In the genomic region with DNA sequence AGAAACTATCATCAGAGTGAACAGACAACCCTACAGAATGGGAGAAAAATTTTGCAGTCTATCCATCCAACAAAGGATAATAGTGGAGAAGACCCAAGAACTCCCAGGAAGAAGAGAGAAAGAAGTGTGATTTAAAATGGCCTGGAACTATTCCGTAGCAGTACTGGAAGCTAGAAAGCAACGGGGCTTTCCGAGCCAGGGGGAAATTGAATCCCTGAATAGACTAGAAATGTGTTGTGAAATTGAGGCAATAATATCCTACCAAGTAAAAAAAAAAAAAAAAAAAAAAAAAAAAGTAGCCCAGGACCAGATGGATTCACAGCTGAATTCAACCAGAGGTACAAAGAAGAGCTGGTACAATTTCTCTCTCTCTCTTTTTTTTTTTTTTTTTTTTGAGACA, we compare ENCODE assay signal across 14 cellular contexts.
"Had no signal": no experiment of that assay in that cellular context is flagged by ENCODE, and none has a peak within 500 bp of the region (broad histone marks: within the 10 kb centered on the region; RNA-seq: fewer than 3 reads in every experiment).

No MANE protein-coding gene starts in this region.

- H3K27ac Mint-ChIP-seq: naive thymus-derived CD8-positive, alpha-beta T cell; type B pancreatic cell had no signal

- H3K27me3 Mint-ChIP-seq: central memory CD8-positive, alpha-beta T cell; type B pancreatic cell had no signal

- ATAC-seq: esophagus mucosa; heart left ventricle; mucosa of descending colon; naive thymus-derived CD8-positive, alpha-beta T cell; right cardiac atrium had no signal

- H3K4me3 ChIP-seq: heart left ventricle, mucosa of descending colon had no signal

- H3K4me1 ChIP-seq: heart left ventricle had no signal

- DNase-seq: cortex of kidney; effector memory CD4-positive, alpha-beta T cell; foreskin fibroblast; heart left ventricle; hippocampal formation; mucosa of descending colon; naive thymus-derived CD8-positive, alpha-beta T cell; right cardiac atrium; small intestine; stimulated activated CD4-positive, alpha-beta T cell treated with anti-CD3 and anti-CD28 coated beads, Interleukin-12 subunit alpha, Interleukin-12 subunit beta, amount 100 ng/mL, for 4 hours; stimulated activated naive CD4-positive, alpha-beta T cell treated with Interleukin-2 at 50 U/mL for 16 hours had no signal

- H3K4me1 Mint-ChIP-seq: central memory CD8-positive, alpha-beta T cell; naive thymus-derived CD8-positive, alpha-beta T cell had no signal

- H3K4me3 Mint-ChIP-seq: central memory CD8-positive, alpha-beta T cell; naive thymus-derived CD8-positive, alpha-beta T cell; type B pancreatic cell had no signal

- H3K27ac ChIP-seq: heart left ventricle had no signal

- H3K27me3 ChIP-seq: heart left ventricle had no signal
